1 cellular context compared by ENCODE assay signal in genomic region chr20:59150821-59151251, GRCh38.
TF ChIP-seq lines count a peak whose summit lies in the region.

No MANE protein-coding gene starts in this region.

TF ChIP-seq in SK-N-SH treated with all-trans-retinoic acid at 6 μM for 48 hours, 23 proteins besides CTCF, POLR2A, EP300 and RAD21 (continued from another document):
- no peak for TF ChIP-seq CREB5 (CRISPR knock-in tag; IDR thresholded peaks at IDR 0.05; ENCODE audit: low read depth)
- no peak for TF ChIP-seq BACH2 (CRISPR knock-in tag; IDR thresholded peaks at IDR 0.05; ENCODE audit: borderline replicate concordance)
- no peak for TF ChIP-seq ESRRG (CRISPR knock-in tag; IDR thresholded peaks at IDR 0.05)
